In genomic region chr19:50669319-50670101, GRCh38 we compare ENCODE assay signal across 8 cellular contexts. TPM values are rescaled to one million over a fixed set of nuclear protein-coding genes. Genes with fewer than 3 reads are reported as not detected.
DNase-seq lines count a peak whose midpoint lies in the region; ATAC-seq, FAIRE-seq and TF ChIP-seq lines count a peak whose summit lies in the region.

No MANE protein-coding gene starts in this region.

- H3K9me3 ChIP-seq in RWPE2 (ENCODE audit: severe bottlenecking) = peaks cover 3% of the 10 kb centered on the region
- H3K9me3 ChIP-seq in body of pancreas = no peaks in the 10 kb centered on the region

- H3K27ac ChIP-seq in RWPE2 (ENCODE audit: poor library complexity, severe bottlenecking) = no peak overlapping the region
- H3K27ac ChIP-seq in body of pancreas = no peak overlapping the region

- TF ChIP-seq POLR2A in body of pancreas (IDR thresholded peaks at IDR 0.05) = no peak

- in situ Hi-C loops in GM13977 (cut with MboI; ENCODE audit: low pct_unique_long_range_greater_than_20kb, low sequenced_read_pairs, unreplicated experiment) = no loop called here

- no peak for FAIRE-seq in urothelium cell line (lab: Jason Lieb, UNC)

- no peaks in the 10 kb centered on the region for H3K4me1 ChIP-seq in RWPE2 (ENCODE audit: insufficient read depth, poor library complexity, severe bottlenecking)
- peaks cover 10% of the 10 kb centered on the region for H3K4me1 ChIP-seq in body of pancreas

- 24 to 25% methylated on average over 21 to 23 of the region's 23 CpGs for WGBS in body of pancreas, 2 donors

- H3K36me3 ChIP-seq in RWPE2 (ENCODE audit: low read depth) (no peaks in the 10 kb centered on the region), body of pancreas (replicated peaks in 1 of 2; ENCODE audit: insufficient read depth in 1 of 2, low read depth in 2 of 2) (no peaks in the 10 kb centered on the region)

- intact Hi-C loops in body of pancreas (cut with DNase I) = no loop called here

- DNase-seq in AG08396 (ENCODE audit: low spot score) = peak; percentile 76
- DNase-seq in GM13977 (ENCODE audit: low spot score) = peak; percentile 74
- DNase-seq in RWPE2 (ENCODE audit: low spot score) = no peak
- peak in 3 of 4 donors; percentile 10 to 43 (median 27) for DNase-seq in body of pancreas
- DNase-seq in midbrain (lab: John Stamatoyannopoulos, UW) = peak; percentile 21
- DNase-seq in urothelium cell line (ENCODE audit: low spot score) = peak; percentile 70

- TF ChIP-seq CTCF in GM13977 (IDR thresholded peaks at IDR 0.05; ENCODE audit: extremely low read depth, insufficient read depth, missing control alignments) (peak; percentile 73), RWPE2 (IDR thresholded peaks at IDR 0.05; ENCODE audit: poor library complexity, severe bottlenecking) (peak; percentile 65), body of pancreas (IDR thresholded peaks at IDR 0.05) (peak; percentile 33 to 60 (median 52))

- H3K27me3 ChIP-seq in RWPE2 (ENCODE audit: insufficient read depth, poor library complexity, severe bottlenecking) (peaks cover 72% of the 10 kb centered on the region), body of pancreas (peaks cover 6 to 35% of the 10 kb centered on the region in 2 donors)

- H3K4me3 ChIP-seq in RWPE2 (ENCODE audit: severe bottlenecking) = no peak overlapping the region
- no peak overlapping the region for H3K4me3 ChIP-seq in body of pancreas

- ATAC-seq in RWPE2 (ENCODE audit: low read depth) = no peak
- no peak for ATAC-seq in body of pancreas
- no peak for ATAC-seq in GM18870 (IDR thresholded peaks at IDR 0.05; ENCODE audit: unreplicated experiment)
- ATAC-seq in GM21825 (IDR thresholded peaks at IDR 0.05; ENCODE audit: unreplicated experiment) = no peak

RNA-seq across cellular contexts. Expression of gene C19orf81, which starts 20.3 kb away (rescaled TPM):
- total RNA-seq in body of pancreas = not detected

RNA-seq across cellular contexts. Expression of gene SYT3, which starts 29.8 kb away (rescaled TPM):
- under 1 TPM; 0.33 to 0.52 TPM for total RNA-seq in body of pancreas

RNA-seq across cellular contexts. Expression of gene SHANK1, which starts 50.1 kb away (rescaled TPM):
- total RNA-seq in body of pancreas = 1 to 10 TPM in 1 of 2 donors, under 1 TPM in 1; 0.26 to 2.3 TPM

RNA-seq across cellular contexts. Expression of gene CLEC11A, which starts 53.7 kb away (rescaled TPM):
- 10 to 100 TPM in 1 of 2 donors, 1 to 10 TPM in 1; 5.2 to 24.1 TPM for total RNA-seq in body of pancreas
